1 cellular context compared by ENCODE assay signal in genomic region chr2:171307560-171307959, GRCh38.
TF ChIP-seq lines count a peak whose summit lies in the region.

No MANE protein-coding gene starts in this region.

TF ChIP-seq in HepG2, 621 proteins besides CTCF, POLR2A, EP300 and RAD21 (continued from another document):
- TF ChIP-seq MIXL1 (CRISPR knock-in tag; IDR thresholded peaks at IDR 0.05): no peak
- no peak for TF ChIP-seq ZSCAN12 (CRISPR knock-in tag; IDR thresholded peaks at IDR 0.05)
- no peak for TF ChIP-seq NR2C2 (CRISPR knock-in tag; IDR thresholded peaks at IDR 0.05; ENCODE audit: borderline replicate concordance)
- TF ChIP-seq HMGXB3 (CRISPR knock-in tag; IDR thresholded peaks at IDR 0.05; ENCODE audit: borderline replicate concordance): no peak
- TF ChIP-seq TERF1 (CRISPR knock-in tag; IDR thresholded peaks at IDR 0.05): no peak
- no peak for TF ChIP-seq ZNF564 (CRISPR knock-in tag; IDR thresholded peaks at IDR 0.05)
- no peak for TF ChIP-seq ZBTB21 (CRISPR knock-in tag; IDR thresholded peaks at IDR 0.05)
